ENCODE assay signal across 2 cellular contexts in the genomic region with DNA sequence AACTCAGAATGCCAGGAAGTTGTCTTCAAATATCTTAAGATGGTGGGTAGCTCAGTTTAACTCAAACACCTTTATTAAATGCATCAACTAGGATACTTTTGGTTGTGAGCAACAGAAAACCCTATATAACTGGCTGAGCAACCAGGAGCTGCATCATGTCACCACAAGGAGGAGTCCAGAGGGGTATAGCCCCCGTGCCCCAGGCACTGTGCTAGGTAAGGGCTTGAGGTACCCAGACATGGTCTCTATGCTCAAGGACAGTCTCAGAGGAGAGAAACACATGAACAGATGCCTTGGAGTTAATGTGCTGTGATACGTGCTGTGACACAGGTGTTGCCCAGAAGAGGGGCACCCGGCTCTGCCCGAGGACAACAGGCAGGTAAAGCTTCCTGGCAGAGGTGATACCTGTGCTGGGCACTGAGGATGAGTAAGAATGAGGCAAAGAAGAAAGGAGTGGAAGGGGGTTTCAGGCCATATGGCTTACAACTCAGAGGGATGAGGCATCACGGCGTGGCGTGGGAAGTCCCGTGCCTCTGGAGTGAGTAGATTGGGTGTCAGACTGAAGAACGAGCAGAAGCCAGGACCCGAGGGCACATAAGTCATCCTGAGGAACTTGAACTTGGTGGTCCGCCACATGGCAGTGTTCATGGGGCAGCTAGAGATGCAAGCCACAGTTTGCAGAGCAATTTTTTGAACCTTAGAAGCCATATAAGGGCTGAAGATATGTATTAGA.
TF ChIP-seq lines count a peak whose summit lies in the region.

No MANE protein-coding gene starts in this region.

TF ChIP-seq in IMR-90, 13 proteins besides CTCF, POLR2A, EP300 and RAD21:
- TF ChIP-seq SMC3 (IDR thresholded peaks at IDR 0.05; ENCODE audit: low read depth, low read length) (no peak), BHLHE40 (IDR thresholded peaks at IDR 0.05; ENCODE audit: low read depth, low read length) (peak; percentile 97), FOS (IDR thresholded peaks at IDR 0.05; ENCODE audit: low read depth, low read length) (peak; percentile 61), RCOR1 (IDR thresholded peaks at IDR 0.05; ENCODE audit: insufficient replicate concordance, low read length) (peak; percentile 30)
- TF ChIP-seq, protein P1, sequence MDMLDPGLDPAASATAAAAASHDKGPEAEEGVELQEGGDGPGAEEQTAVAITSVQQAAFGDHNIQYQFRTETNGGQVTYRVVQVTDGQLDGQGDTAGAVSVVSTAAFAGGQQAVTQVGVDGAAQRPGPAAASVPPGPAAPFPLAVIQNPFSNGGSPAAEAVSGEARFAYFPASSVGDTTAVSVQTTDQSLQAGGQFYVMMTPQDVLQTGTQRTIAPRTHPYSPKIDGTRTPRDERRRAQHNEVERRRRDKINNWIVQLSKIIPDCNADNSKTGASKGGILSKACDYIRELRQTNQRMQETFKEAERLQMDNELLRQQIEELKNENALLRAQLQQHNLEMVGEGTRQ (IDR thresholded peaks at IDR 0.05; ENCODE audit: low read depth, low read length) = no peak

TF ChIP-seq in K562, 482 proteins besides CTCF, POLR2A, EP300 and RAD21:
- TF ChIP-seq ZNF778 (CRISPR knock-in tag; IDR thresholded peaks at IDR 0.05) (no peak), SMARCE1 (IDR thresholded peaks at IDR 0.05) (no peak), CREB1 (IDR thresholded peaks at IDR 0.05) (no peak), CREB1 (CRISPR knock-in tag; IDR thresholded peaks at IDR 0.05) (no peak), CREBBP (IDR thresholded peaks at IDR 0.05; ENCODE audit: low read depth, low read length) (no peak), ZNF121 (CRISPR knock-in tag; conservative IDR thresholded peaks at IDR 0.05) (no peak), ZNF143 (CRISPR knock-in tag; IDR thresholded peaks at IDR 0.05) (no peak), BCL6 (CRISPR knock-in tag; IDR thresholded peaks at IDR 0.05) (no peak), TBP (optimal IDR thresholded peaks at IDR 0.05; ENCODE audit: low read depth, low read length) (no peak), GTF2F1 (IDR thresholded peaks at IDR 0.05; ENCODE audit: low read depth, low read length) (no peak), ZFPM2 (CRISPR knock-in tag; IDR thresholded peaks at IDR 0.05) (no peak), HNRNPLL (IDR thresholded peaks at IDR 0.05; ENCODE audit: low read depth, low read length, poor library complexity, severe bottlenecking) (no peak), SMARCB1 (IDR thresholded peaks at IDR 0.05; ENCODE audit: insufficient read length, low read depth) (no peak), HOXB6 (CRISPR knock-in tag; IDR thresholded peaks at IDR 0.05; ENCODE audit: borderline replicate concordance) (no peak), ZNF23 (CRISPR knock-in tag; IDR thresholded peaks at IDR 0.05) (no peak), NFE2L1 (tag; IDR thresholded peaks at IDR 0.05; ENCODE audit: borderline replicate concordance, low read depth) (no peak), MYC (IDR thresholded peaks at IDR 0.05; ENCODE audit: low read depth, low read length) (no peak), MYC (CRISPR knock-in tag; IDR thresholded peaks at IDR 0.05; ENCODE audit: borderline replicate concordance, low read depth) (no peak), ETV1 (tag; conservative IDR thresholded peaks at IDR 0.05; ENCODE audit: low read depth) (no peak), MECOM (CRISPR knock-in tag; IDR thresholded peaks at IDR 0.05) (no peak)
- TF ChIP-seq, protein P2, sequence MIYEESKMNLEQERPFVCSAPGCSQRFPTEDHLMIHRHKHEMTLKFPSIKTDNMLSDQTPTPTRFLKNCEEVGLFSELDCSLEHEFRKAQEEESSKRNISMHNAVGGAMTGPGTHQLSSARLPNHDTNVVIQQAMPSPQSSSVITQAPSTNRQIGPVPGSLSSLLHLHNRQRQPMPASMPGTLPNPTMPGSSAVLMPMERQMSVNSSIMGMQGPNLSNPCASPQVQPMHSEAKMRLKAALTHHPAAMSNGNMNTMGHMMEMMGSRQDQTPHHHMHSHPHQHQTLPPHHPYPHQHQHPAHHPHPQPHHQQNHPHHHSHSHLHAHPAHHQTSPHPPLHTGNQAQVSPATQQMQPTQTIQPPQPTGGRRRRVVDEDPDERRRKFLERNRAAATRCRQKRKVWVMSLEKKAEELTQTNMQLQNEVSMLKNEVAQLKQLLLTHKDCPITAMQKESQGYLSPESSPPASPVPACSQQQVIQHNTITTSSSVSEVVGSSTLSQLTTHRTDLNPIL (CRISPR knock-in tag; IDR thresholded peaks at IDR 0.05) = no peak
- TF ChIP-seq, protein P3, sequence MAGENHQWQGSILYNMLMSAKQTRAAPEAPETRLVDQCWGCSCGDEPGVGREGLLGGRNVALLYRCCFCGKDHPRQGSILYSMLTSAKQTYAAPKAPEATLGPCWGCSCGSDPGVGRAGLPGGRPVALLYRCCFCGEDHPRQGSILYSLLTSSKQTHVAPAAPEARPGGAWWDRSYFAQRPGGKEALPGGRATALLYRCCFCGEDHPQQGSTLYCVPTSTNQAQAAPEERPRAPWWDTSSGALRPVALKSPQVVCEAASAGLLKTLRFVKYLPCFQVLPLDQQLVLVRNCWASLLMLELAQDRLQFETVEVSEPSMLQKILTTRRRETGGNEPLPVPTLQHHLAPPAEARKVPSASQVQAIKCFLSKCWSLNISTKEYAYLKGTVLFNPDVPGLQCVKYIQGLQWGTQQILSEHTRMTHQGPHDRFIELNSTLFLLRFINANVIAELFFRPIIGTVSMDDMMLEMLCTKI (IDR thresholded peaks at IDR 0.05; ENCODE audit: partially characterized antibody) = no peak
